In the genomic region with DNA sequence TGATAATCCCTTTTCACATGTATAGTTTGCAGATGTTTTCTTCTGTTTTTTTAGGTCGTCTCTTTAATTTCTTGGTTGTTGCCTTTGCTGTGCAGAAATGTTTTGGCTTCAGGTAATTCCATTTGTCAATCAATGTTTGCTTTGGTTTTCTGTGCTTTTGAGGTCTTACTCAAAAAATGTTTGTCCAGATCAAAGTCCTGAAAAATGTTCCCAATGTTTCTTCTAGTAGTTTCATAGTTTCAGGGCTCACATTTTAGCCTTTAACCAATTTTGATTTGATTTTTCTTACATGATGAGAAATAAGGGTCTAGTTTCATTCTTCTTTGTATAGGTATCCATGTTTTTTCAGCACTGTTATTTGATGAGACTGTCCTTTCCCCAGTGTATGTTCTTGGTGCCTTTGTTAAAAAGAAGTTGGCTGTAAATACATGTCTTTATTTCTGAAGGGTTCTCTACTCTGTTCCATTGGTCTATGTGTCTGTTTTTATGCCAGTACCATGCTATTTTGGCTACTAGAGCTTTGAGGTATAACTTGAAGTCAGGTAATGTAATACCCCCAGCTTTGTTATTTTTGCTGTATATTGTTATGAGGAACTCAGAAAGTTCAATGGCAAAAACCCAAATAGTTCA, we compare ENCODE assay signal across 34 cellular contexts.
"Had no signal": no experiment of that assay in that cellular context is flagged by ENCODE, and none has a peak within 500 bp of the region (broad histone marks: within the 10 kb centered on the region; RNA-seq: fewer than 3 reads in every experiment).

No MANE protein-coding gene starts in this region.

- H3K9me3 ChIP-seq: adrenal gland, body of pancreas had no signal

- H3K27me3 ChIP-seq: adrenal gland, ascending aorta, body of pancreas, brain microvascular endothelial cell, breast epithelium, cardiac muscle cell had no signal

- DNase-seq: activated effector memory CD4-positive, alpha-beta T cell treated with anti-CD3 and anti-CD28 coated beads, Interleukin-2, amount 50 U/mL, for 16 hours; activated effector memory CD4-positive, alpha-beta T cell treated with Interleukin-2 at 50 U/mL for 16 hours; activated gamma-delta T cell; activated gamma-delta T cell treated with Interleukin-2 at 50 U/mL for 16 hours; activated naive CD4-positive, alpha-beta T cell; activated naive CD4-positive, alpha-beta T cell treated with anti-CD3 and anti-CD28 coated beads for 36 hours; activated naive CD4-positive, alpha-beta T cell treated with anti-CD3 and anti-CD28 coated beads, Interleukin-2, amount 10 ng/mL, durations not matched to agents 7 days and 5 days; activated naive CD4-positive, alpha-beta T cell treated with anti-CD3 and anti-CD28 coated beads, Interleukin-2, amount 50 U/mL, for 16 hours; activated naive CD4-positive, alpha-beta T cell treated with Interleukin-2 at 50 U/mL for 16 hours; activated naive CD8-positive, alpha-beta T cell treated with anti-CD3 and anti-CD28 coated beads for 36 hours; activated naive CD8-positive, alpha-beta T cell treated with anti-CD3 and anti-CD28 coated beads, Interleukin-2, amount 10 ng/mL, durations not matched to agents 7 days and 5 days; activated naive CD8-positive, alpha-beta T cell treated with anti-CD3 and anti-CD28 coated beads, Interleukin-2, amount 50 U/mL, for 24 hours; activated T-cell treated with anti-CD3 and anti-CD28 coated beads, Interleukin-2, amount 50 U/mL, for 1 hour; activated T-cell treated with anti-CD3 and anti-CD28 coated beads, Interleukin-2, amount 50 U/mL, for 24 hours; activated T-cell treated with anti-CD3 and anti-CD28 coated beads, Interleukin-2, amount 50 U/mL, for 4 hours; activated T-cell treated with anti-CD3 and anti-CD28 coated beads, Interleukin-2, amount 50 U/mL, for 48 hours; activated T-cell treated with anti-CD3 and anti-CD28 coated beads, Interleukin-2, amount 50 U/mL, for 72 hours; adrenal gland; amniotic stem cell; amygdala; anterior cingulate cortex; aorta; body of pancreas; brain microvascular endothelial cell; caudate nucleus; central memory CD4-positive, alpha-beta T cell; cerebellar nuclear complex had no signal

- H3K4me1 ChIP-seq: adrenal gland, ascending aorta, body of pancreas, breast epithelium had no signal

- FAIRE-seq: astrocyte, bronchial epithelial cell had no signal

- ATAC-seq: activated naive CD4-positive, alpha-beta T cell treated with anti-CD3 and anti-CD28 coated beads, Interleukin-2, amount 50 U/mL, for 72 hours; activated naive CD8-positive, alpha-beta T cell treated with anti-CD3 and anti-CD28 coated beads, Interleukin-2, amount 50 U/mL, for 24 hours; activated T-cell treated with anti-CD3 and anti-CD28 coated beads, Interleukin-2, amount 50 U/mL, for 4 hours; activated T-cell treated with anti-CD3 and anti-CD28 coated beads, Interleukin-2, amount 50 U/mL, for 72 hours; activated T-helper 17 cell treated with anti-CD3 and anti-CD28 coated beads, Interleukin-2, amount 50 U/mL, for 72 hours; body of pancreas had no signal

- H3K4me3 ChIP-seq: adrenal gland, ascending aorta, body of pancreas, breast epithelium, cardiac muscle cell had no signal

- H3K36me3 ChIP-seq: adrenal gland, ascending aorta, brain microvascular endothelial cell, breast epithelium, cardiac muscle cell had no signal

- H3K27ac ChIP-seq: adrenal gland, ascending aorta, body of pancreas, brain microvascular endothelial cell, breast epithelium, cardiac muscle cell had no signal
